Comparison of ENCODE assay signal across 1 cellular context in the genomic region with DNA sequence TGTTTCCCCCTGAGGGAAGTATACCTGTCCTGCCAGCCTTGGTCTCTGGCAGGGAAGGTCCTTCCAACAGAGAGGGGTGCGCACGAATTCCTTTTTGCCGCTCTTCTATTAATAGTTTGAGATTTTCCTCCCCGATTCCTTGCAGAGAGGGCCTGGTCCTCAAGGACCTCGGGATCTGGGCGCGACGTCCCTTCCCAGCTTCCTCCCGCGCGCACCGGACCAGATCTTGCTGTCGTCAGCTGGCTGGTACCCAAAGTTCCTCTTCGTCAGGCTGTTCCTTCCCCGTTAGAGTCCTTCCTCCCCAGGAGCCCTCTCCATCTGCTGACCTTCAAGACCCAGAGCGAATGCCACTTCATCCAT.
TF ChIP-seq lines count a peak whose summit lies in the region.

No MANE protein-coding gene starts in this region.

TF ChIP-seq in SK-N-SH, 30 proteins besides CTCF, POLR2A, EP300 and RAD21:
- no peak for TF ChIP-seq MEF2A (IDR thresholded peaks at IDR 0.05; ENCODE audit: borderline replicate concordance, low read depth)
- no peak for TF ChIP-seq SMC3 (IDR thresholded peaks at IDR 0.05; ENCODE audit: low read depth, low read length)
- TF ChIP-seq YY1 (IDR thresholded peaks at IDR 0.05; ENCODE audit: low read depth), result no peak
- no peak for TF ChIP-seq TAF1 (IDR thresholded peaks at IDR 0.05; ENCODE audit: borderline replicate concordance, low read depth, low read length)
- no peak for TF ChIP-seq CHD2 (IDR thresholded peaks at IDR 0.05; ENCODE audit: low read length, partially characterized antibody)
- TF ChIP-seq NFIC (IDR thresholded peaks at IDR 0.05; ENCODE audit: borderline replicate concordance), result no peak
- no peak for TF ChIP-seq MXI1 (IDR thresholded peaks at IDR 0.05; ENCODE audit: low read depth, low read length)
- no peak for TF ChIP-seq GATA2 (CRISPR knock-in tag; IDR thresholded peaks at IDR 0.05)
- TF ChIP-seq, protein P1, sequence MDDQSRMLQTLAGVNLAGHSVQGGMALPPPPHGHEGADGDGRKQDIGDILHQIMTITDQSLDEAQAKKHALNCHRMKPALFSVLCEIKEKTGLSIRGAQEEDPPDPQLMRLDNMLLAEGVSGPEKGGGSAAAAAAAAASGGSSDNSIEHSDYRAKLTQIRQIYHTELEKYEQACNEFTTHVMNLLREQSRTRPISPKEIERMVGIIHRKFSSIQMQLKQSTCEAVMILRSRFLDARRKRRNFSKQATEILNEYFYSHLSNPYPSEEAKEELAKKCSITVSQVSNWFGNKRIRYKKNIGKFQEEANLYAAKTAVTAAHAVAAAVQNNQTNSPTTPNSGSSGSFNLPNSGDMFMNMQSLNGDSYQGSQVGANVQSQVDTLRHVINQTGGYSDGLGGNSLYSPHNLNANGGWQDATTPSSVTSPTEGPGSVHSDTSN (IDR thresholded peaks at IDR 0.05), result no peak
- no peak for TF ChIP-seq EZH2phosphoT487 (IDR thresholded peaks at IDR 0.05; ENCODE audit: borderline replicate concordance, low read depth)
- TF ChIP-seq, protein P2, sequence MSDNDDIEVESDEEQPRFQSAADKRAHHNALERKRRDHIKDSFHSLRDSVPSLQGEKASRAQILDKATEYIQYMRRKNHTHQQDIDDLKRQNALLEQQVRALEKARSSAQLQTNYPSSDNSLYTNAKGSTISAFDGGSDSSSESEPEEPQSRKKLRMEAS (IDR thresholded peaks at IDR 0.05; ENCODE audit: low read depth), result no peak
- TF ChIP-seq ELF1 (IDR thresholded peaks at IDR 0.05), result no peak
- TF ChIP-seq NRF1 (IDR thresholded peaks at IDR 0.05; ENCODE audit: low read depth, low read length), result no peak
- TF ChIP-seq RCOR1 (IDR thresholded peaks at IDR 0.05; ENCODE audit: low read length), result no peak
- no peak for TF ChIP-seq TCF12 (IDR thresholded peaks at IDR 0.05)
- TF ChIP-seq, protein P3, sequence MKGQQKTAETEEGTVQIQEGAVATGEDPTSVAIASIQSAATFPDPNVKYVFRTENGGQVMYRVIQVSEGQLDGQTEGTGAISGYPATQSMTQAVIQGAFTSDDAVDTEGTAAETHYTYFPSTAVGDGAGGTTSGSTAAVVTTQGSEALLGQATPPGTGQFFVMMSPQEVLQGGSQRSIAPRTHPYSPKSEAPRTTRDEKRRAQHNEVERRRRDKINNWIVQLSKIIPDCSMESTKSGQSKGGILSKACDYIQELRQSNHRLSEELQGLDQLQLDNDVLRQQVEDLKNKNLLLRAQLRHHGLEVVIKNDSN (IDR thresholded peaks at IDR 0.05; ENCODE audit: borderline replicate concordance, low read depth), result no peak
- TF ChIP-seq GABPA (IDR thresholded peaks at IDR 0.05; ENCODE audit: low read depth), result no peak
- no peak for TF ChIP-seq RXRA (IDR thresholded peaks at IDR 0.05; ENCODE audit: borderline replicate concordance, low read depth)
- TF ChIP-seq, protein P4, sequence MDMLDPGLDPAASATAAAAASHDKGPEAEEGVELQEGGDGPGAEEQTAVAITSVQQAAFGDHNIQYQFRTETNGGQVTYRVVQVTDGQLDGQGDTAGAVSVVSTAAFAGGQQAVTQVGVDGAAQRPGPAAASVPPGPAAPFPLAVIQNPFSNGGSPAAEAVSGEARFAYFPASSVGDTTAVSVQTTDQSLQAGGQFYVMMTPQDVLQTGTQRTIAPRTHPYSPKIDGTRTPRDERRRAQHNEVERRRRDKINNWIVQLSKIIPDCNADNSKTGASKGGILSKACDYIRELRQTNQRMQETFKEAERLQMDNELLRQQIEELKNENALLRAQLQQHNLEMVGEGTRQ (IDR thresholded peaks at IDR 0.05; ENCODE audit: borderline replicate concordance, low read depth, low read length), result no peak
